In genomic region chr13:19782049-19782726, GRCh38 we compare ENCODE assay signal across 8 cellular contexts. TPM values are rescaled to one million over a fixed set of nuclear protein-coding genes. Genes with fewer than 3 reads are reported as not detected.
A peak's percentile ranks its signal among the peaks of the same experiment; 100 is the strongest.
DNase-seq lines count a peak whose midpoint lies in the region; ATAC-seq, FAIRE-seq and TF ChIP-seq lines count a peak whose summit lies in the region.

No MANE protein-coding gene starts in this region.

- intact Hi-C loops in psoas muscle (cut with DNase I) = loop anchor here (1.0 to 10.0 kb wide), 4 partner anchors 80 to 173 kb away; partner anchors contain the start of genes MPHOSPH8 (in 1 of the 2), ZMYM2 (in 1 of the 2) and ZMYM5 (in 1 of the 2)

- no peak for FAIRE-seq in urothelium cell line (lab: Jason Lieb, UNC)

- peak overlapping the region; percentile 99 for H3K4me3 ChIP-seq in BE2C (ENCODE audit: low read depth, low read length)
- peak overlapping the region; percentile 77 to 89 for H3K4me3 ChIP-seq in right atrium auricular region
- H3K4me3 ChIP-seq in psoas muscle = peak overlapping the region; percentile 96

- WGBS in psoas muscle, 3 donors = 0 to 1% (median 0%) methylated on average over 66 to 77 of the region's 77 CpGs

- TF ChIP-seq CTCF in BE2C (IDR thresholded peaks at IDR 0.05; ENCODE audit: low read depth, low read length) = no peak
- TF ChIP-seq CTCF in right atrium auricular region (IDR thresholded peaks at IDR 0.05) = no peak
- TF ChIP-seq CTCF in psoas muscle (IDR thresholded peaks at IDR 0.05) = no peak

- H3K4me1 ChIP-seq in BE2C (no peaks in the 10 kb centered on the region), right atrium auricular region (peaks cover 0 to 10% of the 10 kb centered on the region in 2 donors), psoas muscle (peaks cover 9% of the 10 kb centered on the region)

- H3K36me3 ChIP-seq in BE2C = peaks cover 21% of the 10 kb centered on the region
- no peaks in the 10 kb centered on the region for H3K36me3 ChIP-seq in right atrium auricular region
- H3K36me3 ChIP-seq in psoas muscle (ENCODE audit: insufficient read depth in 1 of 2, low read depth in 1 of 2) = no peaks in the 10 kb centered on the region

- DNase-seq in BE2C (peak; percentile 41), SW480 (ENCODE audit: low spot score) (peak; percentile 51), amniotic stem cell (lab: John Stamatoyannopoulos, UW) (peak; percentile 32), right atrium auricular region (ENCODE audit: low spot score) (peak; percentile 66), psoas muscle (peak; percentile 65 to 79), urothelium cell line (ENCODE audit: low spot score) (peak; percentile 4)

- H3K27me3 ChIP-seq in BE2C = no peaks in the 10 kb centered on the region
- no peaks in the 10 kb centered on the region for H3K27me3 ChIP-seq in right atrium auricular region
- no peaks in the 10 kb centered on the region for H3K27me3 ChIP-seq in psoas muscle (ENCODE audit: insufficient read depth in 3 of 3, low read length in 2 of 3)

- ATAC-seq in GM19351 (IDR thresholded peaks at IDR 0.05; ENCODE audit: unreplicated experiment) (peak; percentile 35), HG03460 (IDR thresholded peaks at IDR 0.05; ENCODE audit: unreplicated experiment) (peak; percentile 44), psoas muscle (peak; percentile 70 to 81 (median 74))

- no peaks in the 10 kb centered on the region for H3K9me3 ChIP-seq in BE2C
- H3K9me3 ChIP-seq in right atrium auricular region = no peaks in the 10 kb centered on the region
- H3K9me3 ChIP-seq in psoas muscle = no peaks in the 10 kb centered on the region

- peak overlapping the region; percentile 89 to 97 for H3K27ac ChIP-seq in right atrium auricular region
- peak overlapping the region; percentile 97 for H3K27ac ChIP-seq in psoas muscle

RNA-seq across cellular contexts. Expression of gene PSPC1, which starts 0.6 kb away (rescaled TPM):
- 66.5 TPM for polyA plus RNA-seq in BE2C (2012; ENCODE audit: insufficient read depth, insufficient read length, low read depth)
- total RNA-seq in right atrium auricular region (10 to 100 TPM; 24.6 to 28.3 TPM), psoas muscle (10 to 100 TPM; 24.8 to 39.8 (median 31.2) TPM)
- 10 to 100 TPM; 18.1 to 24.8 (median 23.6) TPM for polyA plus RNA-seq in psoas muscle

Comparison
In these comparisons a context has a peak if more than half of its experiments do, and no peak if none do; other contexts are left out.
1. Peak in every context shown above with its lines: DNase-seq, ATAC-seq, H3K4me3 ChIP-seq and H3K27ac ChIP-seq.
2. DNase-seq: peak in every context shown above with its lines; median percentile 72 in psoas muscle; 66 in right atrium auricular region; 51 in SW480; 41 in BE2C; 32 in amniotic stem cell; 4 in urothelium cell line.